ENCODE assay signal across 13 cellular contexts in the genomic region with DNA sequence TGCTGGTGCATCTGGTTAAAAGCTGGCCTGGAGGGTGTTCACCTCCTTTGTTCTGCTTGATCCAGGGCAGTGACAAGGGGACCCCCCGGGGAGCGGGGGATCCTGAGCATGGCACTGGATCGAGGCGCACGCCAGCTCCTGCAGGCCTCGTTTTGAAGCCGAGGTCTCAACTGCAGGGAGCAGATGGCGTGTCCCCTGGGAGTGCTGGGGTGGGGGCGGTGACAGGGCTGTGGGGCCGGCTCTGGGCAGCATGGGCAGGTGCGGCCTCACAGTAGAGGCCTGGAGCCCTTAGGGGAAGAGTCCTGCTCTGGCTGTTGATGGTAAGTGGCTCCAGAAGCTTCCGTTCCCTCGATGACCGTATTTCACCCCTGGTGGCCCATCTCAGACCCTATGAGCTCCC. TPM values are rescaled to one million over a fixed set of nuclear protein-coding genes. Genes with fewer than 3 reads are reported as not detected.
"Had no signal": no experiment of that assay in that cellular context is flagged by ENCODE, and none has a peak within 500 bp of the region (broad histone marks: within the 10 kb centered on the region; RNA-seq: fewer than 3 reads in every experiment).

No MANE protein-coding gene starts in this region.

- H3K9me3 ChIP-seq: adrenal gland, colonic mucosa, gastrocnemius medialis, ovary, tibial artery, vagina had no signal

- H3K36me3 ChIP-seq: adrenal gland, colonic mucosa, gastrocnemius medialis, ovary, vagina had no signal

- H3K9me3 Mint-ChIP-seq: mesothelial cell of epicardium, neural crest cell had no signal

- DNase-seq: activated naive CD4-positive, alpha-beta T cell treated with anti-CD3 and anti-CD28 coated beads, Interleukin-2, amount 50 U/mL, for 16 hours; activated T-cell treated with anti-CD3 and anti-CD28 coated beads, Interleukin-2, amount 50 U/mL, for 1 hour; colonic mucosa; gastrocnemius medialis; tibial artery had no signal

- H3K27ac ChIP-seq: colonic mucosa, gastrocnemius medialis, ovary, skin epidermis, tibial artery, vagina had no signal

- H3K27ac Mint-ChIP-seq: mesothelial cell of epicardium had no signal

- H3K4me3 Mint-ChIP-seq: mesothelial cell of epicardium, neural crest cell had no signal

- H3K4me1 ChIP-seq: adrenal gland, gastrocnemius medialis had no signal

- H3K4me3 ChIP-seq: adrenal gland, colonic mucosa, gastrocnemius medialis, ovary, skin epidermis, tibial artery, vagina had no signal

- H3K36me3 Mint-ChIP-seq: mesothelial cell of epicardium had no signal

- ATAC-seq: activated CD4-positive, CD25-positive, alpha-beta regulatory T cell treated with anti-CD3 and anti-CD28 coated beads, Interleukin-2, amount 50 U/mL, for 24 hours; gastrocnemius medialis had no signal

- H3K27me3 ChIP-seq: adrenal gland, colonic mucosa, gastrocnemius medialis, ovary, tibial artery, vagina had no signal

RNA-seq across cellular contexts. Expression of a gene that starts 55.8 kb away (rescaled TPM):
- total RNA-seq: myocyte, neural crest cell had no signal
